ENCODE assay signal across 21 cellular contexts in genomic region chr11:11519184-11519583, GRCh38.
DNase-seq lines count a peak whose midpoint lies in the region; ATAC-seq, FAIRE-seq and TF ChIP-seq lines count a peak whose summit lies in the region.
"Had no signal": no experiment of that assay in that cellular context is flagged by ENCODE, and none has a peak within 500 bp of the region (broad histone marks: within the 10 kb centered on the region; RNA-seq: fewer than 3 reads in every experiment).

No MANE protein-coding gene starts in this region.

- ATAC-seq in left colon (peak; percentile 76), pancreas (no peak)
- ATAC-seq: activated naive CD8-positive, alpha-beta T cell treated with anti-CD3 and anti-CD28 coated beads, Interleukin-2, amount 50 U/mL, for 24 hours; activated T-helper 17 cell treated with anti-CD3 and anti-CD28 coated beads, Interleukin-2, amount 50 U/mL, for 72 hours had no signal

- DNase-seq in AG20443 (ENCODE audit: low spot score) (peak; percentile 23), SW480 (ENCODE audit: low spot score) (peak; percentile 49), left colon (peak in 1 of 2 donors; percentile 41), hepatic stellate cell (ENCODE audit: low spot score) (no peak), pancreas (no peak), GM10266 (ENCODE audit: extremely low spot score) (no peak)
- DNase-seq: activated CD4-positive, alpha-beta T cell treated with anti-CD3 and anti-CD28 coated beads for 48 hours; activated naive CD8-positive, alpha-beta T cell treated with anti-CD3 and anti-CD28 coated beads, Interleukin-2, amount 50 U/mL, for 24 hours; colonic mucosa; left cardiac atrium; midbrain; NCI-H2029; NCI-H446 treated with DMSO at 0.1 percent for 48 hours; SHP77 treated with DMSO at 0.1 percent for 48 hours; stimulated activated CD4-positive, alpha-beta T cell treated with anti-CD3 and anti-CD28 coated beads, Interleukin-12 subunit alpha, Interleukin-12 subunit beta, amount 100 ng/mL, for 4 hours; T-helper 1 cell; testis had no signal

- 0 out of 3 replicates have a peak, but pooled peaks have one; percentile 10 for TF ChIP-seq CTCF in GM12872 (IDR thresholded peaks at IDR 0.05; ENCODE audit: insufficient read depth, low read depth, low read length)
- no peak for TF ChIP-seq CTCF in pancreas (IDR thresholded peaks at IDR 0.05)
- TF ChIP-seq CTCF in GM10266 (IDR thresholded peaks at IDR 0.05; ENCODE audit: control insufficient read depth, insufficient read depth, low read depth, missing control alignments), result no peak

- no peak overlapping the region for H3K27ac ChIP-seq in pancreas
- H3K27ac ChIP-seq: colonic mucosa, testis had no signal

- intact Hi-C loops in left colon (cut with DNase I, micrococcal nuclease) (no loop called here), pancreas (cut with DNase I) (no loop called here)

- no peaks in the 10 kb centered on the region for H3K4me1 ChIP-seq in pancreas
- H3K4me1 ChIP-seq: colonic mucosa had no signal

- no peaks in the 10 kb centered on the region for H3K27me3 ChIP-seq in pancreas
- H3K27me3 ChIP-seq: colonic mucosa, testis had no signal

- H3K36me3 ChIP-seq in pancreas, result no peaks in the 10 kb centered on the region
- H3K36me3 ChIP-seq: colonic mucosa had no signal

- WGBS in pancreas, 2 donors, result 79 to 85% methylated on average over 4 of the region's 4 CpGs

- no peak for FAIRE-seq in pancreas (lab: Jason Lieb, UNC)
- FAIRE-seq: D721Med, endothelial cell of umbilical vein had no signal

- H3K9me3 ChIP-seq in pancreas, result no peaks in the 10 kb centered on the region
- H3K9me3 ChIP-seq: colonic mucosa, testis had no signal

- no peak overlapping the region for H3K4me3 ChIP-seq in pancreas
- H3K4me3 ChIP-seq: colonic mucosa, testis had no signal

Comparison
In these comparisons a context has a peak if more than half of its experiments do, and no peak if none do; other contexts are left out.
1. DNase-seq: peak in AG20443 (single experiment) and SW480 (single experiment); none in hepatic stellate cell (single experiment), pancreas (0 of 6) and GM10266 (single experiment).